Comparison of ENCODE assay signal across 8 cellular contexts in genomic region chr6:161029195-161029809, GRCh38. TPM values are rescaled to one million over a fixed set of nuclear protein-coding genes. Genes with fewer than 3 reads are reported as not detected.
DNase-seq lines count a peak whose midpoint lies in the region; ATAC-seq and FAIRE-seq lines count a peak whose summit lies in the region.

No MANE protein-coding gene starts in this region.

- ATAC-seq in GM19467 (IDR thresholded peaks at IDR 0.05; ENCODE audit: unreplicated experiment) = peak; percentile 75
- peak; percentile 82 for ATAC-seq in HG03442 (IDR thresholded peaks at IDR 0.05; ENCODE audit: unreplicated experiment)

- DNase-seq in CD1c-positive myeloid dendritic cell (ENCODE audit: extremely low spot score) = peak; percentile 10
- DNase-seq in cerebellar nuclear complex (lab: John Stamatoyannopoulos, UW) = no peak
- no peak for DNase-seq in mesenteric fat pad (ENCODE audit: low spot score)
- no peak for DNase-seq in NCI-H1417 (lab: John Stamatoyannopoulos, UW)
- no peak for DNase-seq in stimulated activated CD4-positive, alpha-beta T cell treated with anti-CD3 and anti-CD28 coated beads, Interleukin-1b, Interleukin-23, amount 100 ng/mL, for 48 hours

- peak; percentile 99 for FAIRE-seq in endometrium (lab: Jason Lieb, UNC)

RNA-seq across cellular contexts. Expression of gene MAP3K4, which starts 37.7 kb away (rescaled TPM):
- 49.4 TPM for total RNA-seq in mesenteric fat pad
